Comparison of ENCODE assay signal across 22 cellular contexts in the genomic region with DNA sequence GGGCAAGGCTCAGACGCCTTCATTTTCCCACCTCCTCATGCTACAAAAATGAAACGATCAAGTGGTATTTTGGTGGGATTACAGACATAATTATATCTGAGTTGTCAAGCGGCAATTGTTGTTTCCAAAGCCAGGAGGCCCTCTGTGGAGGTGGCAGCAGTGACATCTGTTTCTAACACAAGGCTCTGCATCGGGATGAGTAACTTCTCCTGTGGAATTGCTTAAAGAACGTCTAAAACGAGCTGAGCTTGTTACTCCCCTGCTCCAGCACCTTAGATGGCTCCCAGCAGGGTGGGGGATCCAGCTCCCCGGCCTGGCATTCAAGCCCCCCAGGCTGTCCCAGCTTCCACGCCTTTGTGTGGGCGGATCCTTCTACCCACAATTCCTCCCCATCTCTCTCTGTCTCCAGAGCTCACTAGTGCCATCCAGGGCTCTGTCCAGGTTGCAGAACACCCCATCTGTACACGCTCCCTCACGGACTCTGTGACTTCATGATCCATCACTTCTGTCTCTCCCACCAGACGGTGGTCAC. TPM values are rescaled to one million over a fixed set of nuclear protein-coding genes. Genes with fewer than 3 reads are reported as not detected.
A peak's percentile ranks its signal among the peaks of the same experiment; 100 is the strongest.
DNase-seq lines count a peak whose midpoint lies in the region; ATAC-seq and TF ChIP-seq lines count a peak whose summit lies in the region.
"Had no signal": no experiment of that assay in that cellular context is flagged by ENCODE, and none has a peak within 500 bp of the region (broad histone marks: within the 10 kb centered on the region; RNA-seq: fewer than 3 reads in every experiment).

No MANE protein-coding gene starts in this region.

- peaks cover 0 to 4% (median 0%) of the 10 kb centered on the region in 5 experiments for H3K9me3 Mint-ChIP-seq in brain
- H3K9me3 Mint-ChIP-seq in activated naive CD8-positive, alpha-beta T cell treated with anti-CD3 and anti-CD28 coated beads for 36 hours, result no peaks in the 10 kb centered on the region
- H3K9me3 Mint-ChIP-seq: CD8-positive, alpha-beta memory T cell had no signal

- no peak for ATAC-seq in upper lobe of right lung
- ATAC-seq: HCT116, SK-N-SH treated with all-trans-retinoic acid at 6 μM for 48 hours had no signal

- no peaks in the 10 kb centered on the region for H3K36me3 ChIP-seq in osteoblast (ENCODE audit: insufficient read depth, low read length)
- no peaks in the 10 kb centered on the region for H3K36me3 ChIP-seq in upper lobe of right lung
- H3K36me3 ChIP-seq: MG63, Peyer's patch had no signal

- intact Hi-C loops in upper lobe of right lung (cut with DNase I), result loop anchor here (5.0 kb wide), 1 partner anchor 304 kb away; no protein-coding TSS in a partner anchor

- H3K4me2 ChIP-seq in osteoblast (ENCODE audit: insufficient read depth, low read length), result no peak overlapping the region

- no peaks in the 10 kb centered on the region for H3K36me3 Mint-ChIP-seq in brain
- H3K36me3 Mint-ChIP-seq in activated naive CD8-positive, alpha-beta T cell treated with anti-CD3 and anti-CD28 coated beads for 36 hours, result no peaks in the 10 kb centered on the region
- H3K36me3 Mint-ChIP-seq: CD8-positive, alpha-beta memory T cell had no signal

- DNase-seq in NCI-H82 (lab: John Stamatoyannopoulos, UW) (peak; percentile 25), NCI-H82 treated with DMSO at 0.1 percent for 48 hours (lab: John Stamatoyannopoulos, UW; ENCODE audit: unreplicated experiment) (no peak), osteoblast (ENCODE audit: insufficient read length, low spot score, missing footprints) (peak; percentile 51), upper lobe of right lung (peak; percentile 38), cerebellar cortex (ENCODE audit: low spot score) (no peak), DMS53 (lab: John Stamatoyannopoulos, UW) (no peak)
- no peak for DNase-seq in activated naive CD8-positive, alpha-beta T cell treated with anti-CD3 and anti-CD28 coated beads for 36 hours
- DNase-seq: 8988T; AML-193; Calu3; CD8-positive, alpha-beta memory T cell; DMS153; MG63; NCI-H1417; NCI-H187 treated with DMSO at 0.1 percent for 48 hours; NCI-H2227 treated with DMSO at 0.1 percent for 48 hours; NCI-H510A had no signal

- H3K9me3 ChIP-seq in osteoblast (ENCODE audit: low read depth, low read length) (no peaks in the 10 kb centered on the region), upper lobe of right lung (no peaks in the 10 kb centered on the region)
- H3K9me3 ChIP-seq: MG63, Peyer's patch had no signal

- H3K27ac Mint-ChIP-seq in brain, result peak overlapping the region in 4 of 5 experiments; percentile 19 to 89 (median 36)
- no peak overlapping the region for H3K27ac Mint-ChIP-seq in activated naive CD8-positive, alpha-beta T cell treated with anti-CD3 and anti-CD28 coated beads for 36 hours

- no peaks in the 10 kb centered on the region for H3K27me3 ChIP-seq in osteoblast (ENCODE audit: insufficient read depth, low read length)
- no peaks in the 10 kb centered on the region for H3K27me3 ChIP-seq in upper lobe of right lung
- H3K27me3 ChIP-seq: MG63, Peyer's patch had no signal

- TF ChIP-seq CTCF in brain (conservative IDR thresholded peaks at IDR 0.05) (no peak), osteoblast (IDR thresholded peaks at IDR 0.05; ENCODE audit: extremely low read depth, low read depth, low read length) (no peak), upper lobe of right lung (IDR thresholded peaks at IDR 0.05) (no peak)

- H3K4me1 ChIP-seq in osteoblast (ENCODE audit: insufficient read depth, low read length) (no peaks in the 10 kb centered on the region), upper lobe of right lung (peaks cover 17% of the 10 kb centered on the region)

- H3K79me2 ChIP-seq in osteoblast (ENCODE audit: insufficient read depth, low read length), result no peaks in the 10 kb centered on the region

- H3K27me3 Mint-ChIP-seq in brain, result no peaks in the 10 kb centered on the region
- H3K27me3 Mint-ChIP-seq in activated naive CD8-positive, alpha-beta T cell treated with anti-CD3 and anti-CD28 coated beads for 36 hours, result peaks cover 12% of the 10 kb centered on the region

- no peak overlapping the region for H2AFZ ChIP-seq in osteoblast (ENCODE audit: low read length)

- peaks cover 62% of the 10 kb centered on the region for H3K4me1 Mint-ChIP-seq in brain
- H3K4me1 Mint-ChIP-seq in activated naive CD8-positive, alpha-beta T cell treated with anti-CD3 and anti-CD28 coated beads for 36 hours, result no peaks in the 10 kb centered on the region
- H3K4me1 Mint-ChIP-seq: CD8-positive, alpha-beta memory T cell had no signal

- no peak overlapping the region for H3K4me3 ChIP-seq in osteoblast (ENCODE audit: insufficient read depth, low read length)
- no peak overlapping the region for H3K4me3 ChIP-seq in upper lobe of right lung
- H3K4me3 ChIP-seq: MG63, Peyer's patch had no signal

- peaks cover 3% of the 10 kb centered on the region for H4K20me1 ChIP-seq in osteoblast (ENCODE audit: insufficient read depth, low read length)

- peak overlapping the region in 1 of 5 experiments; percentile 14 for H3K4me3 Mint-ChIP-seq in brain
- H3K4me3 Mint-ChIP-seq in activated naive CD8-positive, alpha-beta T cell treated with anti-CD3 and anti-CD28 coated beads for 36 hours, result no peak overlapping the region
- H3K4me3 Mint-ChIP-seq: CD8-positive, alpha-beta memory T cell had no signal

- no peak overlapping the region for H3K27ac ChIP-seq in osteoblast (ENCODE audit: low read depth, low read length)
- no peak overlapping the region for H3K27ac ChIP-seq in upper lobe of right lung
- H3K27ac ChIP-seq: C4-2B, Peyer's patch had no signal

RNA-seq across cellular contexts. Expression of a gene that starts 36.8 kb away (rescaled TPM):
- 33.1 TPM for polyA plus RNA-seq in brain (ENCODE audit: insufficient read depth, low read depth, low replicate concordance)
- total RNA-seq in osteoblast, result 49.2 and 60.8 TPM in 2 replicates
- total RNA-seq in upper lobe of right lung, result 81.6 TPM
- total RNA-seq in activated naive CD8-positive, alpha-beta T cell treated with anti-CD3 and anti-CD28 coated beads for 36 hours, result under 1 TPM; 0.18 to 0.33 TPM

Comparison
In these comparisons a context has a peak if more than half of its experiments do, and no peak if none do; other contexts are left out.
1. DNase-seq: peak in NCI-H82 (single experiment), osteoblast (single experiment) and upper lobe of right lung (single experiment); none in NCI-H82 treated with DMSO at 0.1 percent for 48 hours (single experiment), cerebellar cortex (single experiment), DMS53 (single experiment) and activated naive CD8-positive, alpha-beta T cell treated with anti-CD3 and anti-CD28 coated beads for 36 hours (single experiment).
2. RNA of a gene that starts 36.8 kb away (total RNA-seq): 81.6 TPM in upper lobe of right lung (single experiment) and 49.2 to 60.8 TPM in osteoblast; 0.18 to 0.33 TPM in activated naive CD8-positive, alpha-beta T cell treated with anti-CD3 and anti-CD28 coated beads for 36 hours; every median in the first group is over 10 times any median in the second.